ENCODE assay signal across 14 cellular contexts in the genomic region with DNA sequence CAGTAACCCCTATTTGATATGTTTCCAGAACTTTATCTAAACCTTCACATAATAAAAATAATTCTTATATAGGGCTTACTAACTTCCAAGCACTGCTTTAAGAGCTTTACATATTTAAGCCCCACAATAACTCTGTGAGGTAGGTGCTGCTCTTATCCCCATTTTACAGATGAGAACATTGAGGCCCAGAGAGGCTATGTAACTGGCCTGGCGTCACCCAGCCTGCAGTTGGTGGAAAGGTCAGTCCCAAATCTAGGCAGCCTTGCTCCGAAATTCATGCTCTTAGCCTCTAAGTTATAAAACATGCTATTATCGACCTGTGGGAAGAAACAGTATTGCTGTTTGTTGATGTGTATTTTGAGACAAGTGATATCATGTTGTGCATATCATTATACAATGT. TPM values are rescaled to one million over a fixed set of nuclear protein-coding genes. Genes with fewer than 3 reads are reported as not detected.
DNase-seq lines count a peak whose midpoint lies in the region; ATAC-seq, FAIRE-seq and TF ChIP-seq lines count a peak whose summit lies in the region.
"Had no signal": no experiment of that assay in that cellular context is flagged by ENCODE, and none has a peak within 500 bp of the region (broad histone marks: within the 10 kb centered on the region; RNA-seq: fewer than 3 reads in every experiment).

No MANE protein-coding gene starts in this region.

- no peaks in the 10 kb centered on the region for H3K27me3 Mint-ChIP-seq in stimulated activated naive CD8-positive, alpha-beta T cell treated with anti-CD3 and anti-CD28 coated beads, Interleukin-15, Interleukin-2, amounts not matched to agents 100 ng/mL and 50 ng/mL, for 24 hours
- no peaks in the 10 kb centered on the region for H3K27me3 Mint-ChIP-seq in activated T-helper 17 cell treated with anti-CD3 and anti-CD28 coated beads, Interleukin-2, amount 50 U/mL, for 72 hours
- no peaks in the 10 kb centered on the region for H3K27me3 Mint-ChIP-seq in natural killer cell treated with Interleukin-12 subunit alpha and Interleukin-12 subunit beta and Interleukin-15 and Interleukin-18, amount 100 ng/mL, for 72 hours
- H3K27me3 Mint-ChIP-seq in WTC11 (ENCODE audit: low read depth) = peaks cover 13% of the 10 kb centered on the region; the same call in 1 of the 2 replicates

- peaks cover 4% of the 10 kb centered on the region for H3K9me3 Mint-ChIP-seq in stimulated activated naive CD8-positive, alpha-beta T cell treated with anti-CD3 and anti-CD28 coated beads, Interleukin-15, Interleukin-2, amounts not matched to agents 100 ng/mL and 50 ng/mL, for 24 hours
- H3K9me3 Mint-ChIP-seq in activated T-helper 17 cell treated with anti-CD3 and anti-CD28 coated beads, Interleukin-2, amount 50 U/mL, for 72 hours = no peaks in the 10 kb centered on the region
- H3K9me3 Mint-ChIP-seq in natural killer cell treated with Interleukin-12 subunit alpha and Interleukin-12 subunit beta and Interleukin-15 and Interleukin-18, amount 100 ng/mL, for 72 hours = no peaks in the 10 kb centered on the region
- H3K9me3 Mint-ChIP-seq in WTC11 = peaks cover 5% of the 10 kb centered on the region; the same call in 1 of the 2 replicates

- peaks cover 95% of the 10 kb centered on the region for H3K4me1 Mint-ChIP-seq in stimulated activated naive CD8-positive, alpha-beta T cell treated with anti-CD3 and anti-CD28 coated beads, Interleukin-15, Interleukin-2, amounts not matched to agents 100 ng/mL and 50 ng/mL, for 24 hours (ENCODE audit: low read depth)
- peaks cover 50% of the 10 kb centered on the region for H3K4me1 Mint-ChIP-seq in activated T-helper 17 cell treated with anti-CD3 and anti-CD28 coated beads, Interleukin-2, amount 50 U/mL, for 72 hours
- peaks cover 65 to 79% of the 10 kb centered on the region in 2 donors for H3K4me1 Mint-ChIP-seq in natural killer cell treated with Interleukin-12 subunit alpha and Interleukin-12 subunit beta and Interleukin-15 and Interleukin-18, amount 100 ng/mL, for 72 hours (ENCODE audit: low read depth in 2 of 2)
- H3K4me1 Mint-ChIP-seq in WTC11 = no peaks in the 10 kb centered on the region

- no peak for TF ChIP-seq CTCF in WTC11 (IDR thresholded peaks at IDR 0.05)

- no peaks in the 10 kb centered on the region for H3K36me3 ChIP-seq in small intestine (ENCODE audit: control insufficient read depth in 2 of 2, insufficient read depth in 2 of 2, low read length in 2 of 2)

- H3K27me3 ChIP-seq in small intestine (ENCODE audit: control insufficient read depth in 2 of 2, insufficient read depth in 2 of 2, low read length in 2 of 2) = no peaks in the 10 kb centered on the region
- H3K27me3 ChIP-seq: BLaER1 treated with 17β-estradiol and CSF1 and Interleukin-3, amounts not matched to agents 10 nM and 100 nM had no signal

- 92 to 96% (median 94%) methylated on average over 3 of the region's 3 CpGs for WGBS in small intestine, 3 donors

- POLR2A ChIA-PET in WTC11 (lab: Charles Lee) = no interaction called here

- no peak for ATAC-seq in stimulated activated naive CD8-positive, alpha-beta T cell treated with anti-CD3 and anti-CD28 coated beads, Interleukin-15, Interleukin-2, amounts not matched to agents 100 U/mL and 50 U/mL, for 24 hours
- no peak for ATAC-seq in activated T-helper 17 cell treated with anti-CD3 and anti-CD28 coated beads, Interleukin-2, amount 50 U/mL, for 72 hours (replicated peaks)
- ATAC-seq in natural killer cell treated with Interleukin-12 subunit alpha and Interleukin-12 subunit beta and Interleukin-15 and Interleukin-18, amount 100 ng/mL, for 72 hours = no peak
- ATAC-seq in HG03439 (IDR thresholded peaks at IDR 0.05; ENCODE audit: unreplicated experiment) = no peak
- no peak for ATAC-seq in WTC11

- H3K27ac Mint-ChIP-seq in stimulated activated naive CD8-positive, alpha-beta T cell treated with anti-CD3 and anti-CD28 coated beads, Interleukin-15, Interleukin-2, amounts not matched to agents 100 ng/mL and 50 ng/mL, for 24 hours = peak overlapping the region; percentile 99
- peak overlapping the region; percentile 96 for H3K27ac Mint-ChIP-seq in activated T-helper 17 cell treated with anti-CD3 and anti-CD28 coated beads, Interleukin-2, amount 50 U/mL, for 72 hours
- H3K27ac Mint-ChIP-seq in natural killer cell treated with Interleukin-12 subunit alpha and Interleukin-12 subunit beta and Interleukin-15 and Interleukin-18, amount 100 ng/mL, for 72 hours = peak overlapping the region; percentile 98 to 99
- H3K27ac Mint-ChIP-seq in WTC11 = no peak overlapping the region

- no peaks in the 10 kb centered on the region for H3K9me3 ChIP-seq in small intestine (ENCODE audit: control insufficient read depth, low read depth)
- H3K9me3 ChIP-seq: BLaER1 treated with 17β-estradiol and CSF1 and Interleukin-3, amounts not matched to agents 10 nM and 100 nM had no signal

- no peak for DNase-seq in stimulated activated naive CD8-positive, alpha-beta T cell treated with anti-CD3 and anti-CD28 coated beads, Interleukin-15, Interleukin-2, amounts not matched to agents 100 U/mL and 50 U/mL, for 24 hours
- DNase-seq in natural killer cell treated with Interleukin-12 subunit alpha and Interleukin-12 subunit beta and Interleukin-15 and Interleukin-18, amount 100 ng/mL, for 72 hours (ENCODE audit: low spot score) = peak; percentile 8
- no peak for DNase-seq in small intestine
- no peak for DNase-seq in WTC11 (ENCODE audit: low spot score)
- DNase-seq: activated CD4-positive, alpha-beta T cell treated with anti-CD3 and anti-CD28 coated beads for 48 hours; activated gamma-delta T cell treated with Interleukin-2 at 50 U/mL for 16 hours; DMS79; effector CD8-positive, alpha-beta T cell; NCI-H1436; Right ventricle myocardium superior had no signal

- CTCF ChIA-PET in WTC11 (lab: Charles Lee) = interaction anchor here (1.1 kb wide), 1 partner anchor 33 kb away, joined by 4 read pairs; no protein-coding TSS in a partner anchor

- H3K4me3 Mint-ChIP-seq in stimulated activated naive CD8-positive, alpha-beta T cell treated with anti-CD3 and anti-CD28 coated beads, Interleukin-15, Interleukin-2, amounts not matched to agents 100 ng/mL and 50 ng/mL, for 24 hours = no peak overlapping the region
- H3K4me3 Mint-ChIP-seq in activated T-helper 17 cell treated with anti-CD3 and anti-CD28 coated beads, Interleukin-2, amount 50 U/mL, for 72 hours = peak overlapping the region; percentile 90
- H3K4me3 Mint-ChIP-seq in natural killer cell treated with Interleukin-12 subunit alpha and Interleukin-12 subunit beta and Interleukin-15 and Interleukin-18, amount 100 ng/mL, for 72 hours = peak overlapping the region; percentile 74
- no peak overlapping the region for H3K4me3 Mint-ChIP-seq in WTC11

- no peak overlapping the region for H3K4me3 ChIP-seq in small intestine (ENCODE audit: low read depth in 1 of 2, low read length in 2 of 2)
- H3K4me3 ChIP-seq: BLaER1 treated with 17β-estradiol and CSF1 and Interleukin-3, amounts not matched to agents 10 nM and 100 nM had no signal

- H3K27ac ChIP-seq in small intestine (ENCODE audit: low read depth in 1 of 2, low read length in 1 of 2) = no peak overlapping the region

- H3K36me3 Mint-ChIP-seq in stimulated activated naive CD8-positive, alpha-beta T cell treated with anti-CD3 and anti-CD28 coated beads, Interleukin-15, Interleukin-2, amounts not matched to agents 100 ng/mL and 50 ng/mL, for 24 hours (ENCODE audit: low read depth) = peaks cover 54% of the 10 kb centered on the region
- H3K36me3 Mint-ChIP-seq in activated T-helper 17 cell treated with anti-CD3 and anti-CD28 coated beads, Interleukin-2, amount 50 U/mL, for 72 hours (ENCODE audit: low read depth) = peaks cover 61% of the 10 kb centered on the region
- peaks cover 6% of the 10 kb centered on the region for H3K36me3 Mint-ChIP-seq in natural killer cell treated with Interleukin-12 subunit alpha and Interleukin-12 subunit beta and Interleukin-15 and Interleukin-18, amount 100 ng/mL, for 72 hours
- H3K36me3 Mint-ChIP-seq in WTC11 = no peaks in the 10 kb centered on the region

- FAIRE-seq in small intestine (lab: Jason Lieb, UNC) = no peak

- peaks cover 0 to 14% of the 10 kb centered on the region in 2 donors for H3K4me1 ChIP-seq in small intestine (ENCODE audit: control insufficient read depth in 2 of 2, insufficient read depth in 1 of 2, low read depth in 1 of 2, low read length in 1 of 2)

TF ChIP-seq in WTC11, 78 proteins besides CTCF, POLR2A, EP300 and RAD21 (continues in another document):
- TF ChIP-seq SMAD4 (CRISPR knock-in tag; IDR thresholded peaks at IDR 0.05) (no peak), GRHL2 (CRISPR knock-in tag; IDR thresholded peaks at IDR 0.05; ENCODE audit: insufficient replicate concordance, severe bottlenecking) (no peak), ZNF281 (CRISPR knock-in tag; IDR thresholded peaks at IDR 0.05) (no peak), GABPB1 (CRISPR knock-in tag; IDR thresholded peaks at IDR 0.05) (no peak)

RNA-seq across cellular contexts. Expression of gene NLRC5, which starts 9.0 kb away (rescaled TPM):
- total RNA-seq in activated T-helper 17 cell treated with anti-CD3 and anti-CD28 coated beads, Interleukin-2, amount 50 U/mL, for 72 hours = 100 to 1,000 TPM; 182 to 219 TPM
- total RNA-seq in natural killer cell treated with Interleukin-12 subunit alpha and Interleukin-12 subunit beta and Interleukin-15 and Interleukin-18, amount 100 ng/mL, for 72 hours = 100 to 1,000 TPM; 190 to 316 TPM
- 10 to 100 TPM in 2 of 3 donors, 1 to 10 TPM in 1; 6.3 to 29.2 (median 25.4) TPM for polyA plus RNA-seq in small intestine
- total RNA-seq in WTC11 (2021) = 2.6 to 2.8 TPM (median 2.7 TPM) in 3 replicates

RNA-seq across cellular contexts. Expression of gene CETP, which starts 36.6 kb away (rescaled TPM):
- not detected for total RNA-seq in activated T-helper 17 cell treated with anti-CD3 and anti-CD28 coated beads, Interleukin-2, amount 50 U/mL, for 72 hours
- not detected for total RNA-seq in natural killer cell treated with Interleukin-12 subunit alpha and Interleukin-12 subunit beta and Interleukin-15 and Interleukin-18, amount 100 ng/mL, for 72 hours
- 1 to 10 TPM in 1 of 3 donors, under 1 TPM in 1, not detected in 1; 0.34 to 1.6 TPM for polyA plus RNA-seq in small intestine
- not detected in 3 replicates for total RNA-seq in WTC11 (2021)

Comparison
In these comparisons a context has a peak if more than half of its experiments do, and no peak if none do; other contexts are left out.
1. H3K4me3 Mint-ChIP-seq: peak in activated T-helper 17 cell treated with anti-CD3 and anti-CD28 coated beads, Interleukin-2, amount 50 U/mL, for 72 hours (single experiment) and natural killer cell treated with Interleukin-12 subunit alpha and Interleukin-12 subunit beta and Interleukin-15 and Interleukin-18, amount 100 ng/mL, for 72 hours (single experiment); none in stimulated activated naive CD8-positive, alpha-beta T cell treated with anti-CD3 and anti-CD28 coated beads, Interleukin-15, Interleukin-2, amounts not matched to agents 100 ng/mL and 50 ng/mL, for 24 hours (single experiment) and WTC11 (single experiment).
2. RNA of gene NLRC5, which starts 9.0 kb away (total RNA-seq): 190 to 316 TPM in natural killer cell treated with Interleukin-12 subunit alpha and Interleukin-12 subunit beta and Interleukin-15 and Interleukin-18, amount 100 ng/mL, for 72 hours and 182 to 219 TPM in activated T-helper 17 cell treated with anti-CD3 and anti-CD28 coated beads, Interleukin-2, amount 50 U/mL, for 72 hours; 2.6 to 2.8 TPM in WTC11; every median in the first group is over 10 times any median in the second.